ENCODE assay signal across 10 cellular contexts in genomic region chr22:50622723-50623327, GRCh38. TPM values are rescaled to one million over a fixed set of nuclear protein-coding genes. Genes with fewer than 3 reads are reported as not detected.
DNase-seq lines count a peak whose midpoint lies in the region; ATAC-seq, FAIRE-seq and TF ChIP-seq lines count a peak whose summit lies in the region.
"Had no signal": no experiment of that assay in that cellular context is flagged by ENCODE, and none has a peak within 500 bp of the region (broad histone marks: within the 10 kb centered on the region; RNA-seq: fewer than 3 reads in every experiment).

No MANE protein-coding gene starts in this region.

- no peak overlapping the region for H3K27ac ChIP-seq in H1 (ENCODE audit: low read depth, low read length)

- H3K4me2 ChIP-seq in H1 (ENCODE audit: insufficient read depth in 1 of 2, low read depth in 2 of 2, low read length in 2 of 2) = no peak overlapping the region; a peak in 1 of 4 replicates

- H3K27me3 Mint-ChIP-seq in stimulated activated naive CD8-positive, alpha-beta T cell treated with anti-CD3 and anti-CD28 coated beads, Interleukin-15, amount 100 ng/mL, for 72 hours = no peaks in the 10 kb centered on the region

- ATAC-seq in stimulated activated naive CD8-positive, alpha-beta T cell treated with anti-CD3 and anti-CD28 coated beads, Interleukin-15, amount 100 ng/mL, for 72 hours = no peak
- no peak for ATAC-seq in GM18870 (IDR thresholded peaks at IDR 0.05; ENCODE audit: unreplicated experiment)

- peak overlapping the region; percentile 61 to 98 for H3K27ac Mint-ChIP-seq in stimulated activated naive CD8-positive, alpha-beta T cell treated with anti-CD3 and anti-CD28 coated beads, Interleukin-15, amount 100 ng/mL, for 72 hours

- no peak for TF ChIP-seq POLR2A in H1 (IDR thresholded peaks at IDR 0.05; ENCODE audit: control extremely low read depth in 1 of 2, low read depth in 2 of 2, low read length in 2 of 2)

- peak overlapping the region; percentile 33; the same call in 1 of the 2 replicates for H2AK5ac ChIP-seq in H1 (ENCODE audit: low read depth, low read length)

- no peak overlapping the region for H3K4ac ChIP-seq in H1 (replicated peaks; ENCODE audit: insufficient read length, low read depth, low read length)

- H3K27me3 ChIP-seq in H1 (replicated peaks in 1 of 4; ENCODE audit: control insufficient read depth in 3 of 4, extremely low read depth in 1 of 4, insufficient read depth in 3 of 4, low read length in 3 of 4) = peaks cover 0 to 4% (median 2%) of the 10 kb centered on the region in 4 experiments; a peak in 4 of 7 replicates
- peaks cover 9% of the 10 kb centered on the region for H3K27me3 ChIP-seq in H7 (ENCODE audit: control insufficient read depth, insufficient read depth, low read length)

- no peaks in the 10 kb centered on the region for H3K36me3 ChIP-seq in H1 (ENCODE audit: control insufficient read depth in 2 of 4, insufficient read depth in 4 of 4, low read length in 3 of 4)
- no peaks in the 10 kb centered on the region for H3K36me3 ChIP-seq in H7 (replicated peaks; ENCODE audit: control insufficient read depth, insufficient read depth, low read length)

- FAIRE-seq in H1 (lab: Jason Lieb, UNC) = no peak

- H2BK15ac ChIP-seq in H1 (ENCODE audit: low read length) = peak overlapping the region; percentile 40; the same call in 1 of the 2 replicates

- peaks cover 7% of the 10 kb centered on the region for H3K23me2 ChIP-seq in H1 (ENCODE audit: low read depth, low read length)

- no peak for TF ChIP-seq CTCF in H1 (IDR thresholded peaks at IDR 0.05; ENCODE audit: control extremely low read depth in 1 of 3, insufficient read depth in 1 of 3, low read depth in 1 of 3, low read length in 3 of 3)

- H3K9ac ChIP-seq in H1 (replicated peaks in 1 of 4; ENCODE audit: extremely low read depth in 1 of 4, low read depth in 3 of 4, low read length in 3 of 4) = no peak overlapping the region

- H4K20me1 ChIP-seq in H1 (replicated peaks in 1 of 2; ENCODE audit: control insufficient read depth in 1 of 2, insufficient read depth in 2 of 2, low read length in 2 of 2) = peaks cover 0 to 7% of the 10 kb centered on the region in 2 experiments

- no peak overlapping the region for H3K23ac ChIP-seq in H1 (ENCODE audit: insufficient read length)

- H2BK12ac ChIP-seq in H1 (ENCODE audit: low read depth, low read length) = peak overlapping the region; percentile 12; the same call in 1 of the 2 replicates

- H2BK120ac ChIP-seq in H1 (replicated peaks; ENCODE audit: low read depth, low read length) = no peak overlapping the region

- H4K5ac ChIP-seq in H1 (ENCODE audit: insufficient read length, low read depth, low read length) = no peak overlapping the region

- no peaks in the 10 kb centered on the region for H3K9me3 Mint-ChIP-seq in stimulated activated naive CD8-positive, alpha-beta T cell treated with anti-CD3 and anti-CD28 coated beads, Interleukin-15, amount 100 ng/mL, for 72 hours

- H3K9me3 ChIP-seq in H1 (ENCODE audit: insufficient read depth in 2 of 2, low read depth in 1 of 2, low read length in 1 of 2) = no peaks in the 10 kb centered on the region

- H2BK20ac ChIP-seq in H1 (ENCODE audit: low read length) = no peak overlapping the region

- TF ChIP-seq EP300 in H1 (IDR thresholded peaks at IDR 0.05; ENCODE audit: borderline replicate concordance in 1 of 2, low read depth in 2 of 2, low read length in 2 of 2) = no peak

- peaks cover 0 to 13% (median 9%) of the 10 kb centered on the region in 4 experiments; a peak in 6 of 7 replicates for H3K4me1 ChIP-seq in H1 (replicated peaks in 1 of 4; ENCODE audit: control insufficient read depth in 3 of 4, insufficient read depth in 4 of 4, low read length in 3 of 4)

- 85% methylated on average over 16 of the region's 16 CpGs; no CpG with 5 or more reads in 1 of the 2 experiments for WGBS in H1 (ENCODE audit: extremely low coverage in 1 of 2, insufficient coverage in 1 of 2, insufficient read length in 1 of 2, insufficient replicate concordance in 2 of 2, low coverage in 1 of 2, low lambda C conversion rate in 2 of 2, missing lambda C conversion rate in 1 of 2), 2 experiments

- no peak overlapping the region for H3K18ac ChIP-seq in H1 (ENCODE audit: extremely low read depth, low read length)

- peaks cover 56% of the 10 kb centered on the region for H3K4me1 Mint-ChIP-seq in stimulated activated naive CD8-positive, alpha-beta T cell treated with anti-CD3 and anti-CD28 coated beads, Interleukin-15, amount 100 ng/mL, for 72 hours

- H3K79me2 ChIP-seq in H1 (ENCODE audit: control insufficient read depth in 1 of 2, insufficient read depth in 2 of 2, low read length in 2 of 2) = no peaks in the 10 kb centered on the region

- no peak for TF ChIP-seq RAD21 in H1 (IDR thresholded peaks at IDR 0.05 in 1 of 2, conservative IDR thresholded peaks at IDR 0.05 in 1 of 2; ENCODE audit: low read depth in 2 of 2, low read length in 2 of 2)

- no peak overlapping the region for H2AFZ ChIP-seq in H1 (ENCODE audit: low read length)

- peak overlapping the region; percentile 89 to 91 for H3K4me3 Mint-ChIP-seq in stimulated activated naive CD8-positive, alpha-beta T cell treated with anti-CD3 and anti-CD28 coated beads, Interleukin-15, amount 100 ng/mL, for 72 hours

- POLR2A ChIA-PET in H1 (lab: Charles Lee; ENCODE audit: partially characterized antibody) = no interaction called here

- H3K79me1 ChIP-seq in H1 (ENCODE audit: low read depth, low read length) = no peaks in the 10 kb centered on the region

- H3K14ac ChIP-seq in H1 (ENCODE audit: insufficient read length) = no peak overlapping the region

- peak overlapping the region; percentile 73 for H4K91ac ChIP-seq in H1 (replicated peaks; ENCODE audit: insufficient read length, low read length)

- no peak overlapping the region for H4K8ac ChIP-seq in H1 (ENCODE audit: extremely low read depth, insufficient read depth, low read length)

- DNase-seq in activated effector memory CD4-positive, alpha-beta T cell treated with anti-CD3 and anti-CD28 coated beads, Interleukin-2, amount 50 U/mL, for 16 hours = peak; percentile 53
- no peak for DNase-seq in activated effector memory CD4-positive, alpha-beta T cell treated with Interleukin-2 at 50 U/mL for 16 hours
- DNase-seq in NCI-H748 (lab: John Stamatoyannopoulos, UW; ENCODE audit: unreplicated experiment) (peak; percentile 95), H1 (ENCODE audit: low read depth in 1 of 2, low spot score in 2 of 2) (no peak), NOMO-1 (lab: John Stamatoyannopoulos, UW; ENCODE audit: unreplicated experiment in 2 of 2) (no peak), H7 (no peak)
- DNase-seq in stimulated activated naive CD8-positive, alpha-beta T cell treated with anti-CD3 and anti-CD28 coated beads, Interleukin-15, amount 100 ng/mL, for 72 hours = no peak
- DNase-seq: activated CD8-positive, alpha-beta memory T cell treated with anti-CD3 and anti-CD28 coated beads, Interleukin-2, amount 50 U/mL, for 4 hours; stimulated activated CD4-positive, alpha-beta T cell treated with anti-CD3 and anti-CD28 coated beads, Interleukin-12 subunit alpha, Interleukin-12 subunit beta, amount 100 ng/mL, for 4 hours had no signal

- CTCF ChIA-PET in H1 (lab: Charles Lee; ENCODE audit: partially characterized antibody) = interaction anchor here (0.7 to 15.7 kb wide), 8 partner anchors 14 to 125 kb away, joined by 3 to 281 read pairs (median 28); partner anchors contain the start of genes CPT1B and SCO2

- no peak overlapping the region; the same call in 1 of the 2 replicates for H2BK5ac ChIP-seq in H1 (ENCODE audit: low read depth, low read length)

- H3K4me3 ChIP-seq in H1 (ENCODE audit: extremely low read depth in 1 of 4, insufficient read depth in 2 of 4, low read depth in 3 of 4, low read length in 4 of 4) (no peak overlapping the region), H7 (ENCODE audit: insufficient read depth, low read depth, low read length) (no peak overlapping the region)

- H3K56ac ChIP-seq in H1 (replicated peaks; ENCODE audit: insufficient read length, low read depth, low read length) = no peak overlapping the region

RNA-seq across cellular contexts. Expression of gene ARSA, which starts 5.1 kb away (rescaled TPM):
- total RNA-seq in H1 (2021; fragmentation: NEBNext Ultra II Directional; extraction: Animal tissue kit (Norgen Biotek cat#: 25700)) = 7.7 and 9.8 TPM in 2 replicates
- 10.1 and 14.3 TPM in 2 replicates for polyA plus RNA-seq in H1 (2011; rRNA removed)
- polyA plus RNA-seq in H1 (2011; cell fraction: cytosol; rRNA removed) = 8.5 TPM
- polyA plus RNA-seq in H1 (2011; cell fraction: nucleus; rRNA removed) = 49.1 TPM
- 8.3 to 12.4 TPM (median 11.3 TPM) in 4 replicates for polyA plus RNA-seq in H1 (2012, experiment 1 of 2)
- 10.7 TPM for polyA plus RNA-seq in H1 (2012, experiment 2 of 2)
- polyA plus RNA-seq in H1 (2013, experiment 1 of 2) = 9.1 TPM
- polyA plus RNA-seq in H1 (2013, experiment 2 of 2) = 8.0 TPM
- 4.2 and 4.7 TPM in 2 replicates for polyA minus RNA-seq in H1 (2011; rRNA and poly(A)+ RNA removed)
- 7.0 TPM for polyA minus RNA-seq in H1 (2011; cell fraction: cytosol; rRNA and poly(A)+ RNA removed)
- polyA minus RNA-seq in H1 (2011; cell fraction: nucleus; rRNA and poly(A)+ RNA removed) = 12.1 TPM
- 9.5 and 11.3 TPM in 2 replicates for total RNA-seq in H7 (2014; rRNA removed; shearing (Covaris generic))

RNA-seq across cellular contexts. Expression of gene MAPK8IP2, which starts 22.2 kb away (rescaled TPM):
- 5.5 and 6.7 TPM in 2 replicates for total RNA-seq in H1 (2021; fragmentation: NEBNext Ultra II Directional; extraction: Animal tissue kit (Norgen Biotek cat#: 25700))
- polyA plus RNA-seq in H1 (2011; rRNA removed) = 1.5 and 1.7 TPM in 2 replicates
- 1.2 TPM for polyA plus RNA-seq in H1 (2011; cell fraction: cytosol; rRNA removed)
- 2.4 TPM for polyA plus RNA-seq in H1 (2011; cell fraction: nucleus; rRNA removed)
- 1.9 to 2.6 TPM (median 2.4 TPM) in 4 replicates for polyA plus RNA-seq in H1 (2012, experiment 1 of 2)
- polyA plus RNA-seq in H1 (2012, experiment 2 of 2) = 2.3 TPM
- polyA plus RNA-seq in H1 (2013, experiment 1 of 2) = 2.5 TPM
- 2.9 TPM for polyA plus RNA-seq in H1 (2013, experiment 2 of 2)
- 0.44 and 0.83 TPM in 2 replicates for polyA minus RNA-seq in H1 (2011; rRNA and poly(A)+ RNA removed)
- 1.4 TPM for polyA minus RNA-seq in H1 (2011; cell fraction: cytosol; rRNA and poly(A)+ RNA removed)
- 1.00 TPM for polyA minus RNA-seq in H1 (2011; cell fraction: nucleus; rRNA and poly(A)+ RNA removed)
- total RNA-seq in H7 (2014; rRNA removed; shearing (Covaris generic)) = 1.7 and 3.4 TPM in 2 replicates

RNA-seq across cellular contexts. Expression of gene CHKB, which starts 40.2 kb away (rescaled TPM):
- total RNA-seq in H1 (2021; fragmentation: NEBNext Ultra II Directional; extraction: Animal tissue kit (Norgen Biotek cat#: 25700)) = 42.2 and 51.8 TPM in 2 replicates
- polyA plus RNA-seq in H1 (2011; rRNA removed) = 27.9 and 28.4 TPM in 2 replicates
- polyA plus RNA-seq in H1 (2011; cell fraction: cytosol; rRNA removed) = 45.6 TPM
- 170 TPM for polyA plus RNA-seq in H1 (2011; cell fraction: nucleus; rRNA removed)
- polyA plus RNA-seq in H1 (2012, experiment 1 of 2) = 46.9 to 53.6 TPM (median 51.5 TPM) in 4 replicates
- 38.3 TPM for polyA plus RNA-seq in H1 (2012, experiment 2 of 2)
- polyA plus RNA-seq in H1 (2013, experiment 1 of 2) = 42.5 TPM
- 37.9 TPM for polyA plus RNA-seq in H1 (2013, experiment 2 of 2)
- 18.4 and 19.3 TPM in 2 replicates for polyA minus RNA-seq in H1 (2011; rRNA and poly(A)+ RNA removed)
- polyA minus RNA-seq in H1 (2011; cell fraction: cytosol; rRNA and poly(A)+ RNA removed) = 15.9 TPM
- polyA minus RNA-seq in H1 (2011; cell fraction: nucleus; rRNA and poly(A)+ RNA removed) = 35.6 TPM
- total RNA-seq in H7 (2014; rRNA removed; shearing (Covaris generic)) = 42.1 and 54.5 TPM in 2 replicates

RNA-seq across cellular contexts. Expression of gene CPT1B, which starts 44.6 kb away (rescaled TPM):
- total RNA-seq in H1 (2021; fragmentation: NEBNext Ultra II Directional; extraction: Animal tissue kit (Norgen Biotek cat#: 25700)) = 33.1 and 36.2 TPM in 2 replicates
- polyA plus RNA-seq in H1 (2011; rRNA removed) = 34.2 and 47.7 TPM in 2 replicates
- polyA plus RNA-seq in H1 (2011; cell fraction: cytosol; rRNA removed) = 48.0 TPM
- 378 TPM for polyA plus RNA-seq in H1 (2011; cell fraction: nucleus; rRNA removed)
- 46.3 to 71.2 TPM (median 63.2 TPM) in 4 replicates for polyA plus RNA-seq in H1 (2012, experiment 1 of 2)
- polyA plus RNA-seq in H1 (2012, experiment 2 of 2) = 31.6 TPM
- 15.9 TPM for polyA plus RNA-seq in H1 (2013, experiment 1 of 2)
- polyA plus RNA-seq in H1 (2013, experiment 2 of 2) = 15.5 TPM
- polyA minus RNA-seq in H1 (2011; rRNA and poly(A)+ RNA removed) = 20.9 and 22.0 TPM in 2 replicates
- 12.0 TPM for polyA minus RNA-seq in H1 (2011; cell fraction: cytosol; rRNA and poly(A)+ RNA removed)
- 46.3 TPM for polyA minus RNA-seq in H1 (2011; cell fraction: nucleus; rRNA and poly(A)+ RNA removed)
- 24.0 and 27.6 TPM in 2 replicates for total RNA-seq in H7 (2014; rRNA removed; shearing (Covaris generic))

RNA-seq across cellular contexts. Expression of gene SHANK3, which starts 49.8 kb away (rescaled TPM):
- total RNA-seq in H1 (2021; fragmentation: NEBNext Ultra II Directional; extraction: Animal tissue kit (Norgen Biotek cat#: 25700)) = 6.0 and 6.3 TPM in 2 replicates
- 1.5 and 2.8 TPM in 2 replicates for polyA plus RNA-seq in H1 (2011; rRNA removed)
- polyA plus RNA-seq in H1 (2011; cell fraction: cytosol; rRNA removed) = 2.0 TPM
- polyA plus RNA-seq in H1 (2011; cell fraction: nucleus; rRNA removed) = 5.4 TPM
- 2.9 to 5.2 TPM (median 4.1 TPM) in 4 replicates for polyA plus RNA-seq in H1 (2012, experiment 1 of 2)
- 2.5 TPM for polyA plus RNA-seq in H1 (2012, experiment 2 of 2)
- 1.7 TPM for polyA plus RNA-seq in H1 (2013, experiment 1 of 2)
- polyA plus RNA-seq in H1 (2013, experiment 2 of 2) = 1.7 TPM
- 1.4 and 2.2 TPM in 2 replicates for polyA minus RNA-seq in H1 (2011; rRNA and poly(A)+ RNA removed)
- 2.9 TPM for polyA minus RNA-seq in H1 (2011; cell fraction: cytosol; rRNA and poly(A)+ RNA removed)
- 4.6 TPM for polyA minus RNA-seq in H1 (2011; cell fraction: nucleus; rRNA and poly(A)+ RNA removed)
- 1.8 and 2.1 TPM in 2 replicates for total RNA-seq in H7 (2014; rRNA removed; shearing (Covaris generic))

Comparison
In these comparisons a context has a peak if more than half of its experiments do, and no peak if none do; other contexts are left out.
1. DNase-seq: peak in activated effector memory CD4-positive, alpha-beta T cell treated with anti-CD3 and anti-CD28 coated beads, Interleukin-2, amount 50 U/mL, for 16 hours (single experiment) and NCI-H748 (single experiment); none in activated effector memory CD4-positive, alpha-beta T cell treated with Interleukin-2 at 50 U/mL for 16 hours (single experiment), H1 (0 of 2), stimulated activated naive CD8-positive, alpha-beta T cell treated with anti-CD3 and anti-CD28 coated beads, Interleukin-15, amount 100 ng/mL, for 72 hours (0 of 2), NOMO-1 (0 of 2) and H7 (single experiment).